Comparison of ENCODE assay signal across 1 cellular context in the genomic region with DNA sequence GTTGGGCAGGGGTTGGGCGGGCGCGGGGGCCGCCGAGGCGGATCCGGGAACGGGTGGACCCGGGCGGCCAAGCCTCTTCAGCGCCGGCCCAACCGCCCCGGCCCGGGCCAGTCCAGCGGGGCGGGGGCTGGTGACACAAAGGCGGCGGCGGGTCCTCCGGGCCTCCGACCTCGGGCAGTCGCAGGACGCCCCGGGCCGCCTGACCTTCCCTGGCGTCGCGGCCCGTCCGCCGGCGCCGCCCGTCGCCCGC.
TF ChIP-seq lines count a peak whose summit lies in the region.

No MANE protein-coding gene starts in this region.

TF ChIP-seq in SK-N-SH treated with all-trans-retinoic acid at 6 μM for 48 hours, 23 proteins besides CTCF, POLR2A, EP300 and RAD21 (continued from another document):
- TF ChIP-seq CREB5 (CRISPR knock-in tag; IDR thresholded peaks at IDR 0.05; ENCODE audit: low read depth), result no peak
- no peak for TF ChIP-seq ESRRG (CRISPR knock-in tag; IDR thresholded peaks at IDR 0.05)
- no peak for TF ChIP-seq ZNF70 (CRISPR knock-in tag; IDR thresholded peaks at IDR 0.05)
- no peak for TF ChIP-seq ISL1 (CRISPR knock-in tag; IDR thresholded peaks at IDR 0.05)
- TF ChIP-seq GLIS3 (CRISPR knock-in tag; IDR thresholded peaks at IDR 0.05), result no peak
- TF ChIP-seq, protein P1, sequence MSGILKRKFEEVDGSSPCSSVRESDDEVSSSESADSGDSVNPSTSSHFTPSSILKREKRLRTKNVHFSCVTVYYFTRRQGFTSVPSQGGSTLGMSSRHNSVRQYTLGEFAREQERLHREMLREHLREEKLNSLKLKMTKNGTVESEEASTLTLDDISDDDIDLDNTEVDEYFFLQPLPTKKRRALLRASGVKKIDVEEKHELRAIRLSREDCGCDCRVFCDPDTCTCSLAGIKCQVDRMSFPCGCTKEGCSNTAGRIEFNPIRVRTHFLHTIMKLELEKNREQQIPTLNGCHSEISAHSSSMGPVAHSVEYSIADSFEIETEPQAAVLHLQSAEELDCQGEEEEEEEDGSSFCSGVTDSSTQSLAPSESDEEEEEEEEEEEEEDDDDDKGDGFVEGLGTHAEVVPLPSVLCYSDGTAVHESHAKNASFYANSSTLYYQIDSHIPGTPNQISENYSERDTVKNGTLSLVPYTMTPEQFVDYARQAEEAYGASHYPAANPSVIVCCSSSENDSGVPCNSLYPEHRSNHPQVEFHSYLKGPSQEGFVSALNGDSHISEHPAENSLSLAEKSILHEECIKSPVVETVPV (CRISPR knock-in tag; IDR thresholded peaks at IDR 0.05), result no peak
- TF ChIP-seq TOX (CRISPR knock-in tag; IDR thresholded peaks at IDR 0.05; ENCODE audit: borderline replicate concordance), result no peak
